1 cellular context compared by ENCODE assay signal in the genomic region with DNA sequence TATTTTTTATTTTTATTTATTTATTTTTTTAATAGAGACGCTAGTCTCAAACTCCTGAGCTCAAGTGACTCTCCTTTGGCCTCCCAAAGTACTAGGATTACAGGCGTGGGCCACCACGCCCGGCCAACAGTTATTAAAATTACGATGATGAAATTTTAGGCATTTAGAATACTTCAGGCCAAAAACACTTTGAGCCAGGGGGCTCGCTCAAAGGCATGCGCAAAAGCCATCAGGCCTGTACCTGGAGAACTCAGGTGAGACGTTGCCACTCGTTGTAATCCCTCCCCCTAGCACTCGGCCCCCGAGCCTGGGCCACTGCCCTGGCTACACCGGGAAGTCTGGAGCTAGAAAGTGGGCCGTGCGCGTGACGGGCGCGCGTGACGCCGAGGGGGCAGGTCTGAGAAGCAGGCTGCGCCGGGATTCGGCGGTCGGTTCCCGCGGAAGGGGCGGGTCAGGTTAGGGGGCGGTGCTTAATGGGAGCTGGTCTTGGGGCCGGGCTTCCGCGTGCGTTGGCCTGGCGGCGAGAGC.
TF ChIP-seq lines count a peak whose summit lies in the region.

No MANE protein-coding gene starts in this region.

TF ChIP-seq in K562, 482 proteins besides CTCF, POLR2A, EP300 and RAD21 (continued from another document and continues in another):
- no peak for TF ChIP-seq HMGXB4 (CRISPR knock-in tag; IDR thresholded peaks at IDR 0.05)
- no peak for TF ChIP-seq MBD1 (CRISPR knock-in tag; IDR thresholded peaks at IDR 0.05)
- TF ChIP-seq FOXK1 (CRISPR knock-in tag; IDR thresholded peaks at IDR 0.05; ENCODE audit: borderline replicate concordance) = no peak
- TF ChIP-seq, protein P1, sequence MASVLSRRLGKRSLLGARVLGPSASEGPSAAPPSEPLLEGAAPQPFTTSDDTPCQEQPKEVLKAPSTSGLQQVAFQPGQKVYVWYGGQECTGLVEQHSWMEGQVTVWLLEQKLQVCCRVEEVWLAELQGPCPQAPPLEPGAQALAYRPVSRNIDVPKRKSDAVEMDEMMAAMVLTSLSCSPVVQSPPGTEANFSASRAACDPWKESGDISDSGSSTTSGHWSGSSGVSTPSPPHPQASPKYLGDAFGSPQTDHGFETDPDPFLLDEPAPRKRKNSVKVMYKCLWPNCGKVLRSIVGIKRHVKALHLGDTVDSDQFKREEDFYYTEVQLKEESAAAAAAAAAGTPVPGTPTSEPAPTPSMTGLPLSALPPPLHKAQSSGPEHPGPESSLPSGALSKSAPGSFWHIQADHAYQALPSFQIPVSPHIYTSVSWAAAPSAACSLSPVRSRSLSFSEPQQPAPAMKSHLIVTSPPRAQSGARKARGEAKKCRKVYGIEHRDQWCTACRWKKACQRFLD (CRISPR knock-in tag; IDR thresholded peaks at IDR 0.05) = peak; percentile 41
- no peak for TF ChIP-seq DDX20 (tag; IDR thresholded peaks at IDR 0.05; ENCODE audit: low read depth)
- TF ChIP-seq E2F3 (CRISPR knock-in tag; IDR thresholded peaks at IDR 0.05) = no peak
- peak; percentile 64; the same call in 1 of the 2 replicates for TF ChIP-seq NFRKB (IDR thresholded peaks at IDR 0.05; ENCODE audit: low read depth)
- TF ChIP-seq SMC3 (conservative IDR thresholded peaks at IDR 0.05; ENCODE audit: insufficient read depth, low read depth, low read length) = no peak
- TF ChIP-seq ASH1L (IDR thresholded peaks at IDR 0.05; ENCODE audit: borderline replicate concordance, low read depth, partially characterized antibody) = no peak
- no peak for TF ChIP-seq KDM2B (CRISPR knock-in tag; IDR thresholded peaks at IDR 0.05)
- TF ChIP-seq ZNF644 (tag; IDR thresholded peaks at IDR 0.05; ENCODE audit: low read depth) = peak; percentile 50; the same call in 1 of the 2 replicates
- TF ChIP-seq CBFA2T3 (IDR thresholded peaks at IDR 0.05) = no peak
- TF ChIP-seq, protein P2, sequence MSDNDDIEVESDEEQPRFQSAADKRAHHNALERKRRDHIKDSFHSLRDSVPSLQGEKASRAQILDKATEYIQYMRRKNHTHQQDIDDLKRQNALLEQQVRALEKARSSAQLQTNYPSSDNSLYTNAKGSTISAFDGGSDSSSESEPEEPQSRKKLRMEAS (CRISPR knock-in tag; IDR thresholded peaks at IDR 0.05) = peak; percentile 76
- no peak for TF ChIP-seq HMG20A (CRISPR knock-in tag; conservative IDR thresholded peaks at IDR 0.05)
- 0 out of 2 replicates have a peak, but pooled peaks have one; percentile 81 for TF ChIP-seq RHOXF2B (CRISPR knock-in tag; conservative IDR thresholded peaks at IDR 0.05)
- TF ChIP-seq SPI1 (IDR thresholded peaks at IDR 0.05; ENCODE audit: borderline replicate concordance, low read depth, low read length) = peak; percentile 7; the same call in 1 of the 2 replicates
- TF ChIP-seq, protein P3, sequence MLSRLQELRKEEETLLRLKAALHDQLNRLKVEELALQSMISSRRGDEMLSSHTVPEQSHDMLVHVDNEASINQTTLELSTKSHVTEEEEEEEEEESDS (CRISPR knock-in tag; IDR thresholded peaks at IDR 0.05) = no peak
- TF ChIP-seq SP2 (IDR thresholded peaks at IDR 0.05; ENCODE audit: extremely low read depth, low read depth, low read length, poor library complexity, severe bottlenecking) = no peak
- no peak for TF ChIP-seq TCFL5 (CRISPR knock-in tag; conservative IDR thresholded peaks at IDR 0.05)
- TF ChIP-seq NR4A1 (CRISPR knock-in tag; IDR thresholded peaks at IDR 0.05) = peak; percentile 22; the same call in 1 of the 2 replicates
- TF ChIP-seq NR4A1 (tag; IDR thresholded peaks at IDR 0.05) = no peak
- TF ChIP-seq FOXA3 (CRISPR knock-in tag; conservative IDR thresholded peaks at IDR 0.05 in 1 of 2, IDR thresholded peaks at IDR 0.05 in 1 of 2) = no peak
- no peak for TF ChIP-seq U2AF1 (optimal IDR thresholded peaks at IDR 0.05; ENCODE audit: low read depth, low read length)
- TF ChIP-seq CBX2 (IDR thresholded peaks at IDR 0.05; ENCODE audit: insufficient read depth, low read length, poor library complexity, severe bottlenecking) = no peak
- TF ChIP-seq, protein P4, sequence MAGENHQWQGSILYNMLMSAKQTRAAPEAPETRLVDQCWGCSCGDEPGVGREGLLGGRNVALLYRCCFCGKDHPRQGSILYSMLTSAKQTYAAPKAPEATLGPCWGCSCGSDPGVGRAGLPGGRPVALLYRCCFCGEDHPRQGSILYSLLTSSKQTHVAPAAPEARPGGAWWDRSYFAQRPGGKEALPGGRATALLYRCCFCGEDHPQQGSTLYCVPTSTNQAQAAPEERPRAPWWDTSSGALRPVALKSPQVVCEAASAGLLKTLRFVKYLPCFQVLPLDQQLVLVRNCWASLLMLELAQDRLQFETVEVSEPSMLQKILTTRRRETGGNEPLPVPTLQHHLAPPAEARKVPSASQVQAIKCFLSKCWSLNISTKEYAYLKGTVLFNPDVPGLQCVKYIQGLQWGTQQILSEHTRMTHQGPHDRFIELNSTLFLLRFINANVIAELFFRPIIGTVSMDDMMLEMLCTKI (IDR thresholded peaks at IDR 0.05; ENCODE audit: partially characterized antibody) = no peak
- TF ChIP-seq MEF2A (IDR thresholded peaks at IDR 0.05; ENCODE audit: control insufficient read depth, low read depth, low read length) = no peak
- TF ChIP-seq, protein P5, sequence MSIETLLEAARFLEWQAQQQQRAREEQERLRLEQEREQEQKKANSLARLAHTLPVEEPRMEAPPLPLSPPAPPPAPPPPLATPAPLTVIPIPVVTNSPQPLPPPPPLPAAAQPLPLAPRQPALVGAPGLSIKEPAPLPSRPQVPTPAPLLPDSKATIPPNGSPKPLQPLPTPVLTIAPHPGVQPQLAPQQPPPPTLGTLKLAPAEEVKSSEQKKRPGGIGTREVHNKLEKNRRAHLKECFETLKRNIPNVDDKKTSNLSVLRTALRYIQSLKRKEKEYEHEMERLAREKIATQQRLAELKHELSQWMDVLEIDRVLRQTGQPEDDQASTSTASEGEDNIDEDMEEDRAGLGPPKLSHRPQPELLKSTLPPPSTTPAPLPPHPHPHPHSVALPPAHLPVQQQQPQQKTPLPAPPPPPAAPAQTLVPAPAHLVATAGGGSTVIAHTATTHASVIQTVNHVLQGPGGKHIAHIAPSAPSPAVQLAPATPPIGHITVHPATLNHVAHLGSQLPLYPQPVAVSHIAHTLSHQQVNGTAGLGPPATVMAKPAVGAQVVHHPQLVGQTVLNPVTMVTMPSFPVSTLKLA (conservative IDR thresholded peaks at IDR 0.05) = peak; percentile 66 to 88
- TF ChIP-seq GABPA (tag; conservative IDR thresholded peaks at IDR 0.05; ENCODE audit: low read depth) = peak; percentile 65
- no peak for TF ChIP-seq PTTG1 (tag; IDR thresholded peaks at IDR 0.05; ENCODE audit: low read depth)
- TF ChIP-seq SMAD4 (CRISPR knock-in tag; conservative IDR thresholded peaks at IDR 0.05) = peak; percentile 12; the same call in 1 of the 2 replicates
- TF ChIP-seq ETV5 (CRISPR knock-in tag; IDR thresholded peaks at IDR 0.05; ENCODE audit: low read depth) = no peak
- no peak for TF ChIP-seq ELF4 (CRISPR knock-in tag; IDR thresholded peaks at IDR 0.05)
- TF ChIP-seq, protein P6, sequence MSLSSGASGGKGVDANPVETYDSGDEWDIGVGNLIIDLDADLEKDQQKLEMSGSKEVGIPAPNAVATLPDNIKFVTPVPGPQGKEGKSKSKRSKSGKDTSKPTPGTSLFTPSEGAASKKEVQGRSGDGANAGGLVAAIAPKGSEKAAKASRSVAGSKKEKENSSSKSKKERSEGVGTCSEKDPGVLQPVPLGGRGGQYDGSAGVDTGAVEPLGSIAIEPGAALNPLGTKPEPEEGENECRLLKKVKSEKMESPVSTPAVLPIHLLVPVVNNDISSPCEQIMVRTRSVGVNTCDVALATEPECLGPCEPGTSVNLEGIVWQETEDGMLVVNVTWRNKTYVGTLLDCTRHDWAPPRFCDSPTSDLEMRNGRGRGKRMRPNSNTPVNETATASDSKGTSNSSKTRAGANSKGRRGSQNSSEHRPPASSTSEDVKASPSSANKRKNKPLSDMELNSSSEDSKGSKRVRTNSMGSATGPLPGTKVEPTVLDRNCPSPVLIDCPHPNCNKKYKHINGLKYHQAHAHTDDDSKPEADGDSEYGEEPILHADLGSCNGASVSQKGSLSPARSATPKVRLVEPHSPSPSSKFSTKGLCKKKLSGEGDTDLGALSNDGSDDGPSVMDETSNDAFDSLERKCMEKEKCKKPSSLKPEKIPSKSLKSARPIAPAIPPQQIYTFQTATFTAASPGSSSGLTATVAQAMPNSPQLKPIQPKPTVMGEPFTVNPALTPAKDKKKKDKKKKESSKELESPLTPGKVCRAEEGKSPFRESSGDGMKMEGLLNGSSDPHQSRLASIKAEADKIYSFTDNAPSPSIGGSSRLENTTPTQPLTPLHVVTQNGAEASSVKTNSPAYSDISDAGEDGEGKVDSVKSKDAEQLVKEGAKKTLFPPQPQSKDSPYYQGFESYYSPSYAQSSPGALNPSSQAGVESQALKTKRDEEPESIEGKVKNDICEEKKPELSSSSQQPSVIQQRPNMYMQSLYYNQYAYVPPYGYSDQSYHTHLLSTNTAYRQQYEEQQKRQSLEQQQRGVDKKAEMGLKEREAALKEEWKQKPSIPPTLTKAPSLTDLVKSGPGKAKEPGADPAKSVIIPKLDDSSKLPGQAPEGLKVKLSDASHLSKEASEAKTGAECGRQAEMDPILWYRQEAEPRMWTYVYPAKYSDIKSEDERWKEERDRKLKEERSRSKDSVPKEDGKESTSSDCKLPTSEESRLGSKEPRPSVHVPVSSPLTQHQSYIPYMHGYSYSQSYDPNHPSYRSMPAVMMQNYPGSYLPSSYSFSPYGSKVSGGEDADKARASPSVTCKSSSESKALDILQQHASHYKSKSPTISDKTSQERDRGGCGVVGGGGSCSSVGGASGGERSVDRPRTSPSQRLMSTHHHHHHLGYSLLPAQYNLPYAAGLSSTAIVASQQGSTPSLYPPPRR (CRISPR knock-in tag; IDR thresholded peaks at IDR 0.05; ENCODE audit: borderline replicate concordance) = no peak
- TF ChIP-seq ZNF507 (tag; conservative IDR thresholded peaks at IDR 0.05) = no peak
- TF ChIP-seq UBTF (IDR thresholded peaks at IDR 0.05; ENCODE audit: borderline replicate concordance in 1 of 2, low read depth in 2 of 2, low read length in 2 of 2) = no peak
- TF ChIP-seq ZNF766 (CRISPR knock-in tag; conservative IDR thresholded peaks at IDR 0.05) = peak; percentile 65; the same call in 1 of the 2 replicates
- no peak for TF ChIP-seq ZNF707 (CRISPR knock-in tag; conservative IDR thresholded peaks at IDR 0.05)
- TF ChIP-seq SMAD2 (IDR thresholded peaks at IDR 0.05; ENCODE audit: low read depth, low read length) = no peak
- TF ChIP-seq HMGN3 (IDR thresholded peaks at IDR 0.05; ENCODE audit: borderline replicate concordance, extremely low read depth, insufficient read length, low read depth, low read length) = peak; percentile 57
- 0 out of 2 replicates have a peak, but pooled peaks have one; percentile 10 for TF ChIP-seq ZNF133 (CRISPR knock-in tag; IDR thresholded peaks at IDR 0.05)
- no peak for TF ChIP-seq ZHX1 (conservative IDR thresholded peaks at IDR 0.05; ENCODE audit: low read length)
